Comparison of ENCODE assay signal across 16 cellular contexts in the genomic region with DNA sequence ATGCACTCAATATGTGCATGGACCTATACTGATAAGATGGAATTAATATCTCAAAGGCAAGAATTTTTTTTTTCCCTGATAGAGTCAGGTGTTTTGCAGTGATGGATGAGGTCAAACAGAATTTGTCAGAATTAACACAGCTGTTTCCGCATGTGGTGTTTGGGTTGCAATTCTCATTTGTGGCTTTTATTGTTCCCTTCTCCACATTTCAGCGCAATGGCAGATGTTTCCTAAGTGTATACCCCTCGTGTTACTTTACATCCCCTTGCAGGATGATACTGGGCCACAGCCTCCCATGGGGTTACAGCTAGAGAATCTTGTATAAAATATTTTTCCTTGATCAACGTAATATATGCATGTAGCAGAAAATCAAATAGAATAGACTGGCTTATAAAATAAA.
DNase-seq lines count a peak whose midpoint lies in the region; ATAC-seq, FAIRE-seq and TF ChIP-seq lines count a peak whose summit lies in the region.
"Had no signal": no experiment of that assay in that cellular context is flagged by ENCODE, and none has a peak within 500 bp of the region (broad histone marks: within the 10 kb centered on the region; RNA-seq: fewer than 3 reads in every experiment).

No MANE protein-coding gene starts in this region.

- H3K27me3 ChIP-seq in SK-N-SH (ENCODE audit: insufficient read depth) = no peaks in the 10 kb centered on the region
- no peaks in the 10 kb centered on the region for H3K27me3 ChIP-seq in endothelial cell of umbilical vein (ENCODE audit: control insufficient read depth in 2 of 2, insufficient read depth in 2 of 2, low read length in 2 of 2)
- H3K27me3 ChIP-seq: Peyer's patch had no signal

- CTCF ChIA-PET in SK-N-SH (lab: Yijun Ruan, JAX) = interaction anchor here (1.3 kb wide), 1 partner anchor 40 kb away, joined by 5 read pairs; no protein-coding TSS in a partner anchor
- CTCF ChIA-PET in endothelial cell of umbilical vein (lab: Charles Lee) = no interaction called here
- CTCF ChIA-PET in activated CD4-positive, alpha-beta memory T cell treated with anti-CD3 and anti-CD28 coated beads for 36 hours (lab: Charles Lee) = no interaction called here

- no peaks in the 10 kb centered on the region for H3K27me3 Mint-ChIP-seq in activated CD4-positive, alpha-beta memory T cell treated with anti-CD3 and anti-CD28 coated beads for 36 hours

- no peaks in the 10 kb centered on the region for H3F3A ChIP-seq in SK-N-SH (replicated peaks; ENCODE audit: insufficient read depth)

- no peak for TF ChIP-seq POLR2A in endothelial cell of umbilical vein (IDR thresholded peaks at IDR 0.05; ENCODE audit: low read depth, low read length)

- dilution Hi-C loops in endothelial cell of umbilical vein (cut with MboI; ENCODE audit: extremely low pct_ligation_motif_present, low sequenced_read_pairs) = no loop called here

- no TSS peak for BruUV-seq in endothelial cell of umbilical vein (replicated peaks; lab: Mats Ljungman, UMichigan)

- no peak for TF ChIP-seq RAD21 in SK-N-SH (IDR thresholded peaks at IDR 0.05; ENCODE audit: low read length)

- H3K9me1 ChIP-seq in endothelial cell of umbilical vein (replicated peaks; ENCODE audit: control insufficient read depth, extremely low read depth, insufficient read depth, low read length) = no peaks in the 10 kb centered on the region

- TF ChIP-seq CTCF in SK-N-SH (IDR thresholded peaks at IDR 0.05) (no peak), endothelial cell of umbilical vein (IDR thresholded peaks at IDR 0.05; ENCODE audit: extremely low read depth in 1 of 2, insufficient read depth in 1 of 2, low read depth in 1 of 2, low read length in 2 of 2) (no peak)

- H3K4me1 ChIP-seq in SK-N-SH (ENCODE audit: control insufficient read depth in 1 of 2, insufficient read depth in 2 of 2, low read depth in 1 of 2, low read length in 1 of 2) (peaks cover 0 to 5% of the 10 kb centered on the region in 2 experiments; a peak in 2 of 4 replicates), endothelial cell of umbilical vein (ENCODE audit: control insufficient read depth, extremely low read depth, insufficient read depth, low read length) (no peaks in the 10 kb centered on the region)
- H3K4me1 ChIP-seq: Peyer's patch had no signal

- peaks cover 3% of the 10 kb centered on the region for H3K9me3 Mint-ChIP-seq in activated CD4-positive, alpha-beta memory T cell treated with anti-CD3 and anti-CD28 coated beads for 36 hours
- H3K9me3 Mint-ChIP-seq: T-helper 1 cell treated with Interleukin-12 subunit alpha and Interleukin-12 subunit beta and Interleukin-4 antibody, amounts not matched to agents 30 μg/mL and 1 μg/mL, for 36 hours had no signal

- DNase-seq in SK-N-SH (no peak), NCI-H2081 treated with DMSO at 0.1 percent for 48 hours (lab: John Stamatoyannopoulos, UW) (peak; percentile 22), endothelial cell of umbilical vein (ENCODE audit: low read depth, low spot score) (peak; percentile 8)
- no peak for DNase-seq in activated CD4-positive, alpha-beta memory T cell treated with anti-CD3 and anti-CD28 coated beads for 36 hours
- DNase-seq: COR-L47, HFFc6, NCI-H1436 treated with DMSO at 0.1 percent for 48 hours, NCI-H446 treated with DMSO at 0.1 percent for 48 hours, Peyer's patch, Right ventricle myocardium superior had no signal

- TF ChIP-seq EP300 in SK-N-SH (IDR thresholded peaks at IDR 0.05; ENCODE audit: borderline replicate concordance in 1 of 2, low read depth in 1 of 2, low read length in 1 of 2) = peak in 1 of 2 experiments; percentile 37; a peak in 1 of 4 replicates

- H3K9me2 ChIP-seq in SK-N-SH = no peaks in the 10 kb centered on the region

- ATAC-seq in SK-N-SH treated with all-trans-retinoic acid at 6 μM for 48 hours (no peak), GM21529 (IDR thresholded peaks at IDR 0.05; ENCODE audit: unreplicated experiment) (no peak), HG03442 (IDR thresholded peaks at IDR 0.05; ENCODE audit: unreplicated experiment) (no peak)

- H3K4me1 Mint-ChIP-seq in activated CD4-positive, alpha-beta memory T cell treated with anti-CD3 and anti-CD28 coated beads for 36 hours (ENCODE audit: low read depth) = no peaks in the 10 kb centered on the region

- H3K79me2 ChIP-seq in SK-N-SH (ENCODE audit: insufficient read depth) (no peaks in the 10 kb centered on the region), endothelial cell of umbilical vein (ENCODE audit: control insufficient read depth, insufficient read depth, low read length) (no peaks in the 10 kb centered on the region)

- intact Hi-C loops in endothelial cell of umbilical vein (cut with micrococcal nuclease) = no loop called here
- intact Hi-C loops in activated CD4-positive, alpha-beta memory T cell treated with anti-CD3 and anti-CD28 coated beads for 36 hours (cut with micrococcal nuclease) = no loop called here

- H3K4me3 ChIP-seq in SK-N-SH (ENCODE audit: low read depth in 2 of 2, low read length in 1 of 2) (no peak overlapping the region), endothelial cell of umbilical vein (replicated peaks in 1 of 3; ENCODE audit: insufficient read depth in 1 of 3, low read depth in 1 of 3, low read length in 3 of 3) (no peak overlapping the region)
- H3K4me3 ChIP-seq: Peyer's patch had no signal

- H3K36me3 Mint-ChIP-seq in activated CD4-positive, alpha-beta memory T cell treated with anti-CD3 and anti-CD28 coated beads for 36 hours = no peaks in the 10 kb centered on the region

- H3K27ac ChIP-seq in SK-N-SH (ENCODE audit: low read depth in 2 of 2, low read length in 1 of 2) = no peak overlapping the region
- H3K27ac ChIP-seq in endothelial cell of umbilical vein (ENCODE audit: insufficient read depth, low read depth, low read length) = no peak overlapping the region
- H3K27ac ChIP-seq: Peyer's patch had no signal

- 41% methylated on average over 4 of the region's 4 CpGs for WGBS in SK-N-SH (ENCODE audit: low lambda C conversion rate)

- no peaks in the 10 kb centered on the region for H4K20me1 ChIP-seq in SK-N-SH (ENCODE audit: insufficient read depth)
- H4K20me1 ChIP-seq in endothelial cell of umbilical vein (replicated peaks; ENCODE audit: control insufficient read depth, extremely low read depth, insufficient read depth, low read length) = no peaks in the 10 kb centered on the region

- H3K9me3 ChIP-seq in SK-N-SH = no peaks in the 10 kb centered on the region
- no peaks in the 10 kb centered on the region for H3K9me3 ChIP-seq in endothelial cell of umbilical vein (replicated peaks; ENCODE audit: control insufficient read depth, insufficient read depth, low read length)
- H3K9me3 ChIP-seq: Peyer's patch had no signal

- POLR2A ChIA-PET in SK-N-SH (lab: Yijun Ruan, JAX) (no interaction called here), endothelial cell of umbilical vein (lab: Charles Lee) (no interaction called here)
- POLR2A ChIA-PET in activated CD4-positive, alpha-beta memory T cell treated with anti-CD3 and anti-CD28 coated beads for 36 hours (lab: Charles Lee) = no interaction called here

- H3K4me2 ChIP-seq in SK-N-SH = no peak overlapping the region
- H3K4me2 ChIP-seq in endothelial cell of umbilical vein (ENCODE audit: insufficient read depth, low read length) = no peak overlapping the region

- H2AFZ ChIP-seq in SK-N-SH (ENCODE audit: low read depth) (no peak overlapping the region), endothelial cell of umbilical vein (ENCODE audit: low read depth, low read length) (no peak overlapping the region)

- no peak for FAIRE-seq in endothelial cell of umbilical vein (lab: Jason Lieb, UNC)
- FAIRE-seq: GM19239, H54 had no signal

- no peak overlapping the region for H3K4me3 Mint-ChIP-seq in activated CD4-positive, alpha-beta memory T cell treated with anti-CD3 and anti-CD28 coated beads for 36 hours
- H3K4me3 Mint-ChIP-seq: HFFc6; T-helper 1 cell treated with Interleukin-12 subunit alpha and Interleukin-12 subunit beta and Interleukin-4 antibody, amounts not matched to agents 30 μg/mL and 1 μg/mL, for 36 hours had no signal

- no peak overlapping the region for H3K9ac ChIP-seq in SK-N-SH
- no peak overlapping the region for H3K9ac ChIP-seq in endothelial cell of umbilical vein (replicated peaks; ENCODE audit: extremely low read depth, insufficient read depth, low read length)

- no peak overlapping the region for H3K27ac Mint-ChIP-seq in activated CD4-positive, alpha-beta memory T cell treated with anti-CD3 and anti-CD28 coated beads for 36 hours
- H3K27ac Mint-ChIP-seq: HFFc6; T-helper 1 cell treated with Interleukin-12 subunit alpha and Interleukin-12 subunit beta and Interleukin-4 antibody, amounts not matched to agents 30 μg/mL and 1 μg/mL, for 36 hours had no signal

- H3K36me3 ChIP-seq in SK-N-SH (replicated peaks in 1 of 2; ENCODE audit: control insufficient read depth in 1 of 2, insufficient read depth in 2 of 2, low read length in 1 of 2) (no peaks in the 10 kb centered on the region), endothelial cell of umbilical vein (ENCODE audit: control insufficient read depth in 2 of 2, extremely low read depth in 1 of 2, insufficient read depth in 2 of 2, low read length in 2 of 2) (no peaks in the 10 kb centered on the region)
- H3K36me3 ChIP-seq: Peyer's patch had no signal

TF ChIP-seq in SK-N-SH, 30 proteins besides CTCF, POLR2A, EP300 and RAD21:
- TF ChIP-seq GATA2 (CRISPR knock-in tag; IDR thresholded peaks at IDR 0.05) = peak; percentile 59; the same call in 1 of the 2 replicates
- no peak for TF ChIP-seq FOXJ3 (CRISPR knock-in tag; IDR thresholded peaks at IDR 0.05)
- TF ChIP-seq NRF1 (IDR thresholded peaks at IDR 0.05; ENCODE audit: low read depth, low read length) = no peak

TF ChIP-seq in SK-N-SH treated with all-trans-retinoic acid at 6 μM for 48 hours, 23 proteins besides CTCF, POLR2A, EP300 and RAD21 (continues in another document):
- TF ChIP-seq ESRRG (CRISPR knock-in tag; IDR thresholded peaks at IDR 0.05) = no peak
- TF ChIP-seq ARNTL (CRISPR knock-in tag; IDR thresholded peaks at IDR 0.05; ENCODE audit: borderline replicate concordance, low read depth) = no peak
- no peak for TF ChIP-seq GLIS3 (CRISPR knock-in tag; IDR thresholded peaks at IDR 0.05)
- TF ChIP-seq ZC3H10 (CRISPR knock-in tag; IDR thresholded peaks at IDR 0.05) = no peak

TF ChIP-seq in endothelial cell of umbilical vein, 7 proteins besides CTCF, POLR2A, EP300 and RAD21:
- TF ChIP-seq GATA2 (IDR thresholded peaks at IDR 0.05; ENCODE audit: insufficient read depth, insufficient read length, low read depth, low read length) = no peak
- TF ChIP-seq EZH2 (IDR thresholded peaks at IDR 0.05; ENCODE audit: borderline replicate concordance, low read depth, low read length, severe bottlenecking) = no peak
- no peak for TF ChIP-seq MYC (IDR thresholded peaks at IDR 0.05; ENCODE audit: low read depth, low read length)
- TF ChIP-seq MAX (IDR thresholded peaks at IDR 0.05; ENCODE audit: insufficient read depth, insufficient read length) = no peak
- no peak for TF ChIP-seq FOS (IDR thresholded peaks at IDR 0.05; ENCODE audit: borderline replicate concordance, insufficient read depth, low read length)
- no peak for TF ChIP-seq POLR2AphosphoS5 (IDR thresholded peaks at IDR 0.05; ENCODE audit: insufficient read depth, low read depth, low read length)
- no peak for TF ChIP-seq JUN (IDR thresholded peaks at IDR 0.05; ENCODE audit: borderline replicate concordance, insufficient read depth, insufficient read length, low read depth)

Comparison
In these comparisons a context has a peak if more than half of its experiments do, and no peak if none do; other contexts are left out.
1. DNase-seq: peak in NCI-H2081 treated with DMSO at 0.1 percent for 48 hours (single experiment) and endothelial cell of umbilical vein (single experiment); none in SK-N-SH (single experiment) and activated CD4-positive, alpha-beta memory T cell treated with anti-CD3 and anti-CD28 coated beads for 36 hours (single experiment).